13 cellular contexts compared by ENCODE assay signal in the genomic region with DNA sequence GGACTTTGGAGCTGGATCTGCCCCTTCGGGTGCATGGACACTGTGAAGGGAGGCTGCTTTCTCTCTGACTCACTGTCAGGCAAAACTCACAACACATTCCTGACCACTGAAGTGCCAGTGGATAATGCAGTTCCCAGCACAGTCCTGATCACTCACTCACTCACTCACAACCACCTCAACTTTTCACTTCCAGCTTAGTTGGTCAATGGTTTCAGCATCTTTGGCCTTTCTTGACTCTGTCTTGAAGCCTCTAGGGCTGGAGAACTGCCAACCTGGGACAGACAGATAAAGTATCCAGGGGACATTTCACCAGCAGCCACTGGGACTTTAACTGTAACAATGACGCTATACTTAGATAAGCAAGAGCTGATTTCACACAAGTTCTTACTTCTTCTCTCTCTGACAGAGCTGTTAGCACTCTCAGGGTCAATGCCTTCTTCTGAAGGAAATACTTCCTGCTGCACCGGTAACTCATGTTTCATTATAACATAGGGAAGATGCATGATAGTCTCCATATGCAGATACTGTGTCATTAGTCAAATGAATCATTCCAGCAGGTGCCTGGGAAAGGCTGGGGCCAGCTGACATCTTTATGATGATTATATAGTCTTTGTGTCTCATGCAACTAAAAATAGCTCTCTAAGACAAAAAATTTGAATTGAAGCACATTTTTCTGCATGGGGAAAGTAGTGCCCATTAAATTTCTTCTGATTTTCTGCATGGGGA.
DNase-seq lines count a peak whose midpoint lies in the region; ATAC-seq and TF ChIP-seq lines count a peak whose summit lies in the region.
"Had no signal": no experiment of that assay in that cellular context is flagged by ENCODE, and none has a peak within 500 bp of the region (broad histone marks: within the 10 kb centered on the region; RNA-seq: fewer than 3 reads in every experiment).

No MANE protein-coding gene starts in this region.

- peaks cover 19% of the 10 kb centered on the region for H3K4me1 ChIP-seq in RWPE2 (ENCODE audit: insufficient read depth, poor library complexity, severe bottlenecking)
- H3K4me1 ChIP-seq: vagina had no signal

- no peaks in the 10 kb centered on the region for H3K36me3 ChIP-seq in RWPE2 (ENCODE audit: low read depth)
- H3K36me3 ChIP-seq: vagina had no signal

- intact Hi-C loops in head of caudate nucleus (cut with DNase I) = no loop called here

- no peaks in the 10 kb centered on the region for H3K9me3 Mint-ChIP-seq in osteocyte (ENCODE audit: unreplicated experiment)
- H3K9me3 Mint-ChIP-seq: neural crest cell had no signal

- no peaks in the 10 kb centered on the region for H3K9me3 ChIP-seq in RWPE2 (ENCODE audit: severe bottlenecking)
- H3K9me3 ChIP-seq: vagina had no signal

- H3K4me3 Mint-ChIP-seq in osteocyte (ENCODE audit: unreplicated experiment) = no peak overlapping the region
- H3K4me3 Mint-ChIP-seq: neural crest cell had no signal

- H3K27ac Mint-ChIP-seq in osteocyte (ENCODE audit: unreplicated experiment) = peak overlapping the region; percentile 73

- ATAC-seq in RWPE2 (ENCODE audit: low read depth) = peak; percentile 99
- ATAC-seq in GM19455 (IDR thresholded peaks at IDR 0.05; ENCODE audit: unreplicated experiment) = no peak
- ATAC-seq in GM21390 (IDR thresholded peaks at IDR 0.05; ENCODE audit: unreplicated experiment) = no peak

- peaks cover 62% of the 10 kb centered on the region for H3K36me3 Mint-ChIP-seq in osteocyte (ENCODE audit: unreplicated experiment)

- H3K4me3 ChIP-seq in RWPE2 (ENCODE audit: severe bottlenecking) = no peak overlapping the region
- H3K4me3 ChIP-seq: vagina had no signal

- peak overlapping the region; percentile 68 for H3K27ac ChIP-seq in RWPE2 (ENCODE audit: poor library complexity, severe bottlenecking)
- H3K27ac ChIP-seq: vagina had no signal

- TF ChIP-seq CTCF in RWPE2 (IDR thresholded peaks at IDR 0.05; ENCODE audit: poor library complexity, severe bottlenecking) (no peak), osteocyte (IDR thresholded peaks at IDR 0.05) (no peak)

- H3K27me3 Mint-ChIP-seq in osteocyte (ENCODE audit: unreplicated experiment) = no peaks in the 10 kb centered on the region

- peak; percentile 97 for DNase-seq in GM04504 (ENCODE audit: low read depth)
- DNase-seq in RWPE2 (ENCODE audit: low spot score) = peak; percentile 82
- DNase-seq in fibroblast of peridontal ligament (ENCODE audit: extremely low read depth) = peak; percentile 87
- DNase-seq in osteocyte (ENCODE audit: extremely low spot score, unreplicated experiment) = no peak
- DNase-seq in head of caudate nucleus = no peak
- no peak for DNase-seq in NCI-H2227 (lab: John Stamatoyannopoulos, UW; ENCODE audit: unreplicated experiment)
- DNase-seq: activated CD4-positive, alpha-beta T cell treated with anti-CD3 and anti-CD28 coated beads, Interleukin-2, amount 50 U/mL, for 1 hour; NCI-H187 treated with DMSO at 0.1 percent for 48 hours; SHP77 treated with DMSO at 0.1 percent for 48 hours had no signal

- no peaks in the 10 kb centered on the region for H3K27me3 ChIP-seq in RWPE2 (ENCODE audit: insufficient read depth, poor library complexity, severe bottlenecking)
- H3K27me3 ChIP-seq: vagina had no signal

- peaks cover 16% of the 10 kb centered on the region for H3K4me1 Mint-ChIP-seq in osteocyte (ENCODE audit: unreplicated experiment)
- H3K4me1 Mint-ChIP-seq: neural crest cell had no signal

Comparison
In these comparisons a context has a peak if more than half of its experiments do, and no peak if none do; other contexts are left out.
1. DNase-seq: peak in GM04504 (single experiment), RWPE2 (single experiment) and fibroblast of peridontal ligament (single experiment); none in osteocyte (single experiment), head of caudate nucleus (0 of 42) and NCI-H2227 (single experiment).